In genomic region chr2:95722331-95722730, GRCh38 we compare ENCODE assay signal across 10 cellular contexts.
"Had no signal": no experiment of that assay in that cellular context is flagged by ENCODE, and none has a peak within 500 bp of the region (broad histone marks: within the 10 kb centered on the region; RNA-seq: fewer than 3 reads in every experiment).

No MANE protein-coding gene starts in this region.

- DNase-seq: GM23248, GOT3, H7, HFFc6, IMR-90 had no signal

- H3K27ac Mint-ChIP-seq: HFFc6 had no signal

- H3K4me1 ChIP-seq: HAP-1 had no signal

- FAIRE-seq: HTR-8/SVneo, K562 had no signal

- H3K27ac ChIP-seq: GM23248, KMS-11 had no signal

- H3K9me3 ChIP-seq: HAP-1 had no signal

- H3K36me3 ChIP-seq: HAP-1 had no signal

- H3K4me2 ChIP-seq: KMS-11 had no signal

- ATAC-seq: HCT116, K562 had no signal

- H3K9ac ChIP-seq: GM23248, KMS-11 had no signal

- H3K9me3 Mint-ChIP-seq: HFFc6 had no signal

- H3K4me3 Mint-ChIP-seq: HFFc6 had no signal

- H3K4me3 ChIP-seq: GM23248, HAP-1, K562 had no signal

- H2AFZ ChIP-seq: GM23248 had no signal
